Comparison of ENCODE assay signal across 9 cellular contexts in the genomic region with DNA sequence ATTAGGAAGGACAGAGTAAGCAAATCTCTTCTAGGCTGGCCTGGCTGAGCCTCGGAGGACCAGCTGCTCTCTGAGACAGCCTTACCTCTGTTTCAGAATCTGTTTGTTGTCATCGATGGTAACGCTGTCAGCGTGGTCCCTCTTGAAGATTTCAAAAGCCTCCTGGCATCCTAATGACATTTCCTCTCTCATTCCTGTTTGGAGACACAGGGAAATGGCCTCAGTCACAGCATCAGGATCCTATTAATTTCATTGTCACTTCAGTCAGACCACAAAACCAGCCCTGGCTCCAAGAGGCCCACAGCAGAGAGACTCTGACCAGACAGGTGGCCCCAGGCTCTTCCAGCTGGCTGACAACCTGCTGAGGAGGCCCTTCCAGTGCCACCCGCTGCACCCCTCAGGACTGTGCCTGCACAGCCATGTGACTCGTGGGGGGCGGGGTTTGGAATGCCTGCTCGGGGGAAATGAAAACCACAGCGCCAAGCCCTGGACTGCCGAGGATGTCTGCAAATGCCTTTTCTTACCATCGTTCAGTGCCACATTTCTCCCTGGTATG.
DNase-seq lines count a peak whose midpoint lies in the region; ATAC-seq and TF ChIP-seq lines count a peak whose summit lies in the region.
"Had no signal": no experiment of that assay in that cellular context is flagged by ENCODE, and none has a peak within 500 bp of the region (broad histone marks: within the 10 kb centered on the region; RNA-seq: fewer than 3 reads in every experiment).

No MANE protein-coding gene starts in this region.

- no peaks in the 10 kb centered on the region for H3K9me3 ChIP-seq in gastroesophageal sphincter
- H3K9me3 ChIP-seq: HAP-1 had no signal

- no peaks in the 10 kb centered on the region for H3K27me3 ChIP-seq in gastroesophageal sphincter

- ATAC-seq in GM18907 (IDR thresholded peaks at IDR 0.05; ENCODE audit: unreplicated experiment) (peak; percentile 38), gastroesophageal sphincter (peak; percentile 29), HG02938 (IDR thresholded peaks at IDR 0.05; ENCODE audit: unreplicated experiment) (no peak)

- H3K4me1 ChIP-seq in gastroesophageal sphincter: peaks cover 0 to 30% (median 12%) of the 10 kb centered on the region in 3 donors
- H3K4me1 ChIP-seq: HAP-1 had no signal

- TF ChIP-seq CTCF in gastroesophageal sphincter (IDR thresholded peaks at IDR 0.05): no peak

- peak overlapping the region in 3 of 4 donors; percentile 52 to 68 (median 59) for H3K27ac ChIP-seq in gastroesophageal sphincter

- no peak overlapping the region for H3K4me3 ChIP-seq in gastroesophageal sphincter
- H3K4me3 ChIP-seq: HAP-1 had no signal

- TF ChIP-seq POLR2A in gastroesophageal sphincter (IDR thresholded peaks at IDR 0.05): no peak

- DNase-seq in NCI-H774 (lab: John Stamatoyannopoulos, UW) (peak; percentile 44), renal cortical epithelial cell (ENCODE audit: low read depth) (peak; percentile 39)
- no peak for DNase-seq in activated T-cell treated with anti-CD3 and anti-CD28 coated beads, Interleukin-2, amount 50 U/mL, for 48 hours
- no peak for DNase-seq in activated CD4-positive, alpha-beta T cell treated with anti-CD3 and anti-CD28 coated beads, Interleukin-2, amount 50 U/mL, for 1 hour
- DNase-seq in stimulated activated naive CD4-positive, alpha-beta T cell (lab: John Stamatoyannopoulos, UW): no peak

- 25 to 39% methylated on average over 7 to 11 of the region's 11 CpGs for WGBS in gastroesophageal sphincter (ENCODE audit: low coverage in 1 of 2), 2 donors

- H3K36me3 ChIP-seq in gastroesophageal sphincter: no peaks in the 10 kb centered on the region
- H3K36me3 ChIP-seq: HAP-1 had no signal

- TF ChIP-seq EP300 in gastroesophageal sphincter (IDR thresholded peaks at IDR 0.05): no peak

Comparison
In these comparisons a context has a peak if more than half of its experiments do, and no peak if none do; other contexts are left out.
1. DNase-seq: peak in NCI-H774 (single experiment) and renal cortical epithelial cell (single experiment); none in activated T-cell treated with anti-CD3 and anti-CD28 coated beads, Interleukin-2, amount 50 U/mL, for 48 hours (0 of 2), activated CD4-positive, alpha-beta T cell treated with anti-CD3 and anti-CD28 coated beads, Interleukin-2, amount 50 U/mL, for 1 hour (single experiment) and stimulated activated naive CD4-positive, alpha-beta T cell (0 of 6).